ENCODE assay signal across 25 cellular contexts in genomic region chr7:79646278-79646677, GRCh38.
DNase-seq lines count a peak whose midpoint lies in the region; ATAC-seq, FAIRE-seq and TF ChIP-seq lines count a peak whose summit lies in the region.
"Had no signal": no experiment of that assay in that cellular context is flagged by ENCODE, and none has a peak within 500 bp of the region (broad histone marks: within the 10 kb centered on the region; RNA-seq: fewer than 3 reads in every experiment).

No MANE protein-coding gene starts in this region.

- H4K20me1 ChIP-seq in H1 (replicated peaks in 1 of 2; ENCODE audit: control insufficient read depth in 1 of 2, insufficient read depth in 2 of 2, low read length in 2 of 2) = peaks cover 0 to 2% of the 10 kb centered on the region in 2 experiments
- H4K20me1 ChIP-seq: BLaER1 had no signal

- no peak overlapping the region for H3K27ac ChIP-seq in H1 (ENCODE audit: low read depth, low read length)
- H3K27ac ChIP-seq: BLaER1 had no signal

- H4K5ac ChIP-seq in H1 (ENCODE audit: insufficient read length, low read depth, low read length) = no peak overlapping the region

- no peak overlapping the region for H3K23ac ChIP-seq in H1 (ENCODE audit: insufficient read length)

- H2BK12ac ChIP-seq in H1 (ENCODE audit: low read depth, low read length) = no peak overlapping the region

- H3K79me1 ChIP-seq in H1 (ENCODE audit: low read depth, low read length) = no peaks in the 10 kb centered on the region

- DNase-seq in H1 (ENCODE audit: low read depth in 1 of 2, low spot score in 2 of 2) (no peak), iPS DF 19.7 (ENCODE audit: low read depth, low spot score) (peak; percentile 5), ureter (ENCODE audit: low spot score) (no peak)
- DNase-seq: 8988T; ACHN; BE2C; C1 segment of cervical spinal cord; CD4-positive, alpha-beta memory T cell; CD4-positive, CD25-positive, alpha-beta regulatory T cell; CD8-positive, alpha-beta memory T cell; COR-L47; DMS 273 treated with DMSO at 0.1 percent for 48 hours; DMS153; DMS53; DMS79; DND-41; EL; GDM1 had no signal

- H3K4me3 ChIP-seq in H1 (ENCODE audit: extremely low read depth in 1 of 4, insufficient read depth in 2 of 4, low read depth in 3 of 4, low read length in 4 of 4) = no peak overlapping the region
- H3K4me3 ChIP-seq: BLaER1, GM12878 had no signal

- H4K8ac ChIP-seq in H1 (ENCODE audit: extremely low read depth, insufficient read depth, low read length) = no peak overlapping the region

- H2BK15ac ChIP-seq in H1 (ENCODE audit: low read length) = no peak overlapping the region

- TF ChIP-seq POLR2A in H1 (IDR thresholded peaks at IDR 0.05; ENCODE audit: control extremely low read depth in 1 of 2, low read depth in 2 of 2, low read length in 2 of 2) = no peak

- WGBS in H1 (ENCODE audit: extremely low coverage in 1 of 2, insufficient coverage in 1 of 2, insufficient read length in 1 of 2, insufficient replicate concordance in 2 of 2, low coverage in 1 of 2, low lambda C conversion rate in 2 of 2, missing lambda C conversion rate in 1 of 2), 2 experiments = 75% methylated on average over 4 of the region's 4 CpGs; no CpG with 5 or more reads in 1 of the 2 experiments

- H3K4ac ChIP-seq in H1 (replicated peaks; ENCODE audit: insufficient read length, low read depth, low read length) = no peak overlapping the region

- H3K4me2 ChIP-seq in H1 (ENCODE audit: insufficient read depth in 1 of 2, low read depth in 2 of 2, low read length in 2 of 2) = no peak overlapping the region
- H3K4me2 ChIP-seq: BLaER1 had no signal

- TF ChIP-seq CTCF in H1 (IDR thresholded peaks at IDR 0.05; ENCODE audit: control extremely low read depth in 1 of 3, insufficient read depth in 1 of 3, low read depth in 1 of 3, low read length in 3 of 3) = no peak

- no peaks in the 10 kb centered on the region for H3K4me1 ChIP-seq in H1 (replicated peaks in 1 of 4; ENCODE audit: control insufficient read depth in 3 of 4, insufficient read depth in 4 of 4, low read length in 3 of 4)
- H3K4me1 ChIP-seq: BE2C, BLaER1 had no signal

- H3K9ac ChIP-seq in H1 (replicated peaks in 1 of 4; ENCODE audit: extremely low read depth in 1 of 4, low read depth in 3 of 4, low read length in 3 of 4) = no peak overlapping the region
- H3K9ac ChIP-seq: BLaER1 had no signal

- H2AFZ ChIP-seq in H1 (ENCODE audit: low read length) = no peak overlapping the region

- CTCF ChIA-PET in H1 (lab: Charles Lee; ENCODE audit: partially characterized antibody) = interaction anchor here (0.5 to 0.9 kb wide), 2 partner anchors 18 to 631 kb away, joined by 3 read pairs; no protein-coding TSS in a partner anchor

- no peak overlapping the region for H2BK20ac ChIP-seq in H1 (ENCODE audit: low read length)

- no peak overlapping the region for H2AK5ac ChIP-seq in H1 (ENCODE audit: low read depth, low read length)

- no peak overlapping the region for H3K56ac ChIP-seq in H1 (replicated peaks; ENCODE audit: insufficient read length, low read depth, low read length)

- H4K91ac ChIP-seq in H1 (replicated peaks; ENCODE audit: insufficient read length, low read length) = no peak overlapping the region

- no peak for TF ChIP-seq EP300 in H1 (IDR thresholded peaks at IDR 0.05; ENCODE audit: borderline replicate concordance in 1 of 2, low read depth in 2 of 2, low read length in 2 of 2)

- H3K14ac ChIP-seq in H1 (ENCODE audit: insufficient read length) = no peak overlapping the region

- no peak overlapping the region for H3K18ac ChIP-seq in H1 (ENCODE audit: extremely low read depth, low read length)

- H2BK5ac ChIP-seq in H1 (ENCODE audit: low read depth, low read length) = no peak overlapping the region

- no peak overlapping the region for H2BK120ac ChIP-seq in H1 (replicated peaks; ENCODE audit: low read depth, low read length)

- no peaks in the 10 kb centered on the region for H3K36me3 ChIP-seq in H1 (ENCODE audit: control insufficient read depth in 2 of 4, insufficient read depth in 4 of 4, low read length in 3 of 4)
- H3K36me3 ChIP-seq: BE2C, BLaER1 had no signal

- peaks cover 0 to 8% (median 4%) of the 10 kb centered on the region in 4 experiments; a peak in 5 of 7 replicates for H3K27me3 ChIP-seq in H1 (replicated peaks in 1 of 4; ENCODE audit: control insufficient read depth in 3 of 4, extremely low read depth in 1 of 4, insufficient read depth in 3 of 4, low read length in 3 of 4)
- H3K27me3 ChIP-seq: BE2C, BLaER1 had no signal

- POLR2A ChIA-PET in H1 (lab: Charles Lee; ENCODE audit: partially characterized antibody) = no interaction called here

- TF ChIP-seq RAD21 in H1 (IDR thresholded peaks at IDR 0.05 in 1 of 2, conservative IDR thresholded peaks at IDR 0.05 in 1 of 2; ENCODE audit: low read depth in 2 of 2, low read length in 2 of 2) = no peak

- ATAC-seq in GM21528 (IDR thresholded peaks at IDR 0.05; ENCODE audit: low FRiP score, unreplicated experiment) = no peak
- no peak for ATAC-seq in HG03095 (IDR thresholded peaks at IDR 0.05; ENCODE audit: unreplicated experiment)
- ATAC-seq: GM12878 had no signal

- H3K9me3 ChIP-seq in H1 (ENCODE audit: insufficient read depth in 2 of 2, low read depth in 1 of 2, low read length in 1 of 2) = no peaks in the 10 kb centered on the region
- H3K9me3 ChIP-seq: BE2C, BLaER1 had no signal

- H3K79me2 ChIP-seq in H1 (ENCODE audit: control insufficient read depth in 1 of 2, insufficient read depth in 2 of 2, low read length in 2 of 2) = no peaks in the 10 kb centered on the region

- H3K23me2 ChIP-seq in H1 (ENCODE audit: low read depth, low read length) = no peaks in the 10 kb centered on the region

- FAIRE-seq in H1 (lab: Jason Lieb, UNC) = no peak
- FAIRE-seq: A204.1, GM12878, GM12892, GM18507 had no signal

TF ChIP-seq in H1, 55 proteins besides CTCF, POLR2A, EP300 and RAD21:
- TF ChIP-seq POU5F1 (IDR thresholded peaks at IDR 0.05; ENCODE audit: low read depth, low read length) (peak; percentile 94), RXRA (IDR thresholded peaks at IDR 0.05; ENCODE audit: insufficient read depth, low read depth, low read length) (no peak)
